ENCODE assay signal across 17 cellular contexts in genomic region chr1:25091671-25092070, GRCh38.
"Had no signal": no experiment of that assay in that cellular context is flagged by ENCODE, and none has a peak within 500 bp of the region (broad histone marks: within the 10 kb centered on the region; RNA-seq: fewer than 3 reads in every experiment).

No MANE protein-coding gene starts in this region.

- H3K4me2 ChIP-seq: hepatocyte, neural progenitor cell had no signal

- H3K9ac ChIP-seq: neural progenitor cell had no signal

- H2AFZ ChIP-seq: hepatocyte, neural progenitor cell had no signal

- H3K27ac ChIP-seq: adrenal gland, foreskin keratinocyte, hepatocyte, left lung, neural progenitor cell, sigmoid colon, thyroid gland, upper lobe of right lung had no signal

- DNase-seq: activated CD4-positive, alpha-beta T cell treated with anti-CD3 and anti-CD28 coated beads for 1 hour; activated gamma-delta T cell treated with Interleukin-2 at 50 U/mL for 16 hours; activated T-cell treated with anti-CD3 and anti-CD28 coated beads, Interleukin-2, amount 50 U/mL, for 1 hour; adrenal gland; effector memory CD4-positive, alpha-beta T cell; foreskin keratinocyte; kidney glomerular epithelial cell; left lung; naive thymus-derived CD4-positive, alpha-beta T cell; sigmoid colon; stimulated activated CD4-positive, alpha-beta T cell treated with anti-CD3 and anti-CD28 coated beads, Interleukin-4, amount 100 ng/mL, for 24 hours; stimulated activated naive CD4-positive, alpha-beta T cell treated with Interleukin-2 at 50 U/mL for 16 hours; thyroid gland; upper lobe of right lung had no signal

- H3K4me1 ChIP-seq: adrenal gland, foreskin keratinocyte, left lung, neural progenitor cell, sigmoid colon, thyroid gland, upper lobe of right lung had no signal

- H3K27me3 ChIP-seq: hepatocyte, neural progenitor cell, thyroid gland had no signal

- ATAC-seq: foreskin keratinocyte; left lung; naive thymus-derived CD4-positive, alpha-beta T cell; upper lobe of right lung had no signal

- H3K79me2 ChIP-seq: hepatocyte had no signal

- H3K4me3 ChIP-seq: adrenal gland, hepatocyte, left lung, lung, neural progenitor cell, sigmoid colon, thyroid gland, upper lobe of right lung had no signal

- H3K36me3 ChIP-seq: adrenal gland, left lung, neural progenitor cell, sigmoid colon, thyroid gland, upper lobe of right lung had no signal

- H3K9me3 ChIP-seq: adrenal gland, left lung, sigmoid colon, thyroid gland, upper lobe of right lung had no signal
